In genomic region chr9:133957328-133957727, GRCh38 we compare ENCODE assay signal across 15 cellular contexts. TPM values are rescaled to one million over a fixed set of nuclear protein-coding genes. Genes with fewer than 3 reads are reported as not detected.
DNase-seq lines count a peak whose midpoint lies in the region; ATAC-seq and TF ChIP-seq lines count a peak whose summit lies in the region.
"Had no signal": no experiment of that assay in that cellular context is flagged by ENCODE, and none has a peak within 500 bp of the region (broad histone marks: within the 10 kb centered on the region; RNA-seq: fewer than 3 reads in every experiment).

No MANE protein-coding gene starts in this region.

- no peaks in the 10 kb centered on the region for H3K27me3 ChIP-seq in right atrium auricular region
- H3K27me3 ChIP-seq in WERI-Rb-1 (ENCODE audit: insufficient read depth, low read depth, severe bottlenecking), result no peaks in the 10 kb centered on the region
- no peaks in the 10 kb centered on the region for H3K27me3 ChIP-seq in aorta (ENCODE audit: control insufficient read depth in 1 of 2, insufficient read depth in 2 of 2, low read length in 1 of 2)
- H3K27me3 ChIP-seq: uterus had no signal

- H3K27ac Mint-ChIP-seq in mesothelial cell of epicardium, result peak overlapping the region; percentile 97

- TF ChIP-seq CTCF in right atrium auricular region (IDR thresholded peaks at IDR 0.05) (no peak), WERI-Rb-1 (IDR thresholded peaks at IDR 0.05; ENCODE audit: low read depth, low read length) (no peak), mesothelial cell of epicardium (IDR thresholded peaks at IDR 0.05; ENCODE audit: unreplicated experiment) (no peak)

- no peak overlapping the region for H3K4me3 ChIP-seq in right atrium auricular region
- H3K4me3 ChIP-seq in WERI-Rb-1 (ENCODE audit: low read depth, low read length), result no peak overlapping the region
- no peak overlapping the region for H3K4me3 ChIP-seq in aorta (ENCODE audit: low read length in 2 of 2)
- H3K4me3 ChIP-seq: uterus had no signal

- no peaks in the 10 kb centered on the region for H3K36me3 Mint-ChIP-seq in mesothelial cell of epicardium

- no peaks in the 10 kb centered on the region for H3K27me3 Mint-ChIP-seq in mesothelial cell of epicardium (ENCODE audit: low read depth)

- peak; percentile 6 for DNase-seq in left cardiac atrium
- DNase-seq in right atrium auricular region (ENCODE audit: low spot score), result no peak
- DNase-seq in WERI-Rb-1, result no peak
- no peak for DNase-seq in mesothelial cell of epicardium (ENCODE audit: low spot score in 2 of 2, unreplicated experiment in 2 of 2)
- DNase-seq in aorta, result peak; percentile 20 to 51
- DNase-seq in RPMI8226, result no peak
- DNase-seq in RKO (ENCODE audit: low spot score), result no peak
- DNase-seq: amniotic stem cell; DMS53; GOT3; NCI-H1092; NCI-H446 treated with DMSO at 0.1 percent for 48 hours; stimulated activated CD4-positive, alpha-beta T cell treated with anti-CD3 and anti-CD28 coated beads, Interleukin-15, amount 100 ng/mL, for 24 hours; uterus had no signal

- no peak for ATAC-seq in left cardiac atrium
- no peak for ATAC-seq in aorta (ENCODE audit: low FRiP score)
- no peak for ATAC-seq in HG02884 (IDR thresholded peaks at IDR 0.05; ENCODE audit: unreplicated experiment)

- no peaks in the 10 kb centered on the region for H3K36me3 ChIP-seq in right atrium auricular region
- no peaks in the 10 kb centered on the region; the same call in 1 of the 2 replicates for H3K36me3 ChIP-seq in WERI-Rb-1
- H3K36me3 ChIP-seq in aorta (ENCODE audit: control insufficient read depth in 1 of 2, insufficient read depth in 2 of 2, low read length in 1 of 2), result no peaks in the 10 kb centered on the region
- H3K36me3 ChIP-seq: uterus had no signal

- 75 to 82% methylated on average over 13 of the region's 13 CpGs for WGBS in aorta, 2 donors

- no peak overlapping the region for H3K4me3 Mint-ChIP-seq in mesothelial cell of epicardium

- no peaks in the 10 kb centered on the region for H3K9me3 ChIP-seq in right atrium auricular region
- H3K9me3 ChIP-seq in WERI-Rb-1 (ENCODE audit: severe bottlenecking), result no peaks in the 10 kb centered on the region
- H3K9me3 ChIP-seq in aorta (ENCODE audit: control insufficient read depth, low read length), result no peaks in the 10 kb centered on the region
- H3K9me3 ChIP-seq: uterus had no signal

- no peak overlapping the region for H3K27ac ChIP-seq in right atrium auricular region
- H3K27ac ChIP-seq in WERI-Rb-1, result peak overlapping the region; percentile 54
- H3K27ac ChIP-seq in aorta (ENCODE audit: low read depth in 1 of 2, low read length in 2 of 2), result no peak overlapping the region

- H3K4me1 ChIP-seq in right atrium auricular region (peaks cover 0 to 49% of the 10 kb centered on the region in 2 donors), aorta (ENCODE audit: control insufficient read depth in 1 of 2, insufficient read depth in 2 of 2, low read length in 2 of 2) (no peaks in the 10 kb centered on the region)

- intact Hi-C loops in left cardiac atrium (cut with DNase I), result no loop called here
- intact Hi-C loops in aorta (cut with DNase I), result no loop called here

- H3K9me3 Mint-ChIP-seq in mesothelial cell of epicardium, result no peaks in the 10 kb centered on the region

- peaks cover 62% of the 10 kb centered on the region for H3K4me1 Mint-ChIP-seq in mesothelial cell of epicardium

RNA-seq across cellular contexts. Expression of gene VAV2, which starts 34.8 kb away (rescaled TPM):
- total RNA-seq in left cardiac atrium (1 to 10 TPM; 8.3 to 9.6 TPM), right atrium auricular region (1 to 10 TPM; 3.4 to 6.0 TPM), mesothelial cell of epicardium (57.5 to 62.1 TPM (median 61.9 TPM) in 3 replicates), aorta (10 to 100 TPM; 12.0 to 25.4 TPM)
- polyA plus RNA-seq in aorta, result 10 to 100 TPM in 1 of 2 donors, 1 to 10 TPM in 1; 9.0 to 11.6 TPM

Comparison
In these comparisons a context has a peak if more than half of its experiments do, and no peak if none do; other contexts are left out.
1. DNase-seq: peak in left cardiac atrium (single experiment) and aorta (2 of 2); none in right atrium auricular region (single experiment), WERI-Rb-1 (single experiment), mesothelial cell of epicardium (0 of 2), RPMI8226 (single experiment) and RKO (single experiment).